8 cellular contexts compared by ENCODE assay signal in the genomic region with DNA sequence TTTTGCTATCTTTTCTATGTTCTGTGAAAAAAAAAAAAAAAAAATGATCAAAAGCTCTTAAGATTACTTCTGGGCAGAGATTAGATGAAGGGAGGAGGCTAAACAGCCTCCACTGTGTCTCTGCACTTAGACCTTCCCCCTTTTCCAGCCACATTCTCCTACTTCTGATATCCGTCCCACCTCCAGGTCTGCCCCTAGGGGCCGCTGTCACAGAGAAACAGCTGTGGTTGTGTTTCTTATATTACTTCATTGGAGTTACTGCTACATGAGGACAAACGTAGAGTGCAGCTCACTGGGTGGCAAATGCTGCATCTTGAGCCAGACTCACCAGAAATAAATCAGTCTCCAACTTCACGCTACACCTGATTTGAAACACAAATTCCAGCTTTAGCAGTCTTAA.
DNase-seq lines count a peak whose midpoint lies in the region; ATAC-seq and TF ChIP-seq lines count a peak whose summit lies in the region.

No MANE protein-coding gene starts in this region.

- no peaks in the 10 kb centered on the region for H3K36me3 Mint-ChIP-seq in effector memory CD8-positive, alpha-beta T cell (ENCODE audit: insufficient read depth)

- no peaks in the 10 kb centered on the region for H3K27me3 Mint-ChIP-seq in effector memory CD8-positive, alpha-beta T cell

- H3K27ac Mint-ChIP-seq in effector memory CD8-positive, alpha-beta T cell, result no peak overlapping the region

- DNase-seq in DMS 273 (lab: John Stamatoyannopoulos, UW; ENCODE audit: unreplicated experiment), result peak; percentile 60
- no peak for DNase-seq in DMS 273 treated with DMSO at 0.1 percent for 48 hours (lab: John Stamatoyannopoulos, UW)
- peak in 43 of 76 experiments; percentile 1 to 46 (median 12) for DNase-seq in HUDEP-2 (lab: John Stamatoyannopoulos, UW; ENCODE audit: unreplicated experiment in 76 of 76)
- DNase-seq in iPS-NIHi7 (ENCODE audit: extremely low spot score), result peak; percentile 83
- no peak for DNase-seq in effector memory CD8-positive, alpha-beta T cell
- DNase-seq in stimulated activated naive CD4-positive, alpha-beta T cell (lab: John Stamatoyannopoulos, UW), result no peak

- H3K4me1 Mint-ChIP-seq in effector memory CD8-positive, alpha-beta T cell (ENCODE audit: low read depth in 2 of 2), result no peaks in the 10 kb centered on the region

- H3K9me3 Mint-ChIP-seq in effector memory CD8-positive, alpha-beta T cell, result peaks cover 0 to 7% of the 10 kb centered on the region in 2 donors

- peak; percentile 87 for ATAC-seq in GM21447 (IDR thresholded peaks at IDR 0.05; ENCODE audit: unreplicated experiment)
- no peak for ATAC-seq in effector memory CD8-positive, alpha-beta T cell (replicated peaks)

- no peak overlapping the region for H3K4me3 Mint-ChIP-seq in effector memory CD8-positive, alpha-beta T cell

- no peak overlapping the region for H3K4me3 ChIP-seq in WI38 (ENCODE audit: low read depth, low read length)

- peak; percentile 48 for TF ChIP-seq CTCF in WI38 (IDR thresholded peaks at IDR 0.05; ENCODE audit: low read depth, low read length)

Comparison
In these comparisons a context has a peak if more than half of its experiments do, and no peak if none do; other contexts are left out.
1. DNase-seq: peak in DMS 273 (single experiment), HUDEP-2 (43 of 76) and iPS-NIHi7 (single experiment); none in DMS 273 treated with DMSO at 0.1 percent for 48 hours (single experiment), effector memory CD8-positive, alpha-beta T cell (0 of 3) and stimulated activated naive CD4-positive, alpha-beta T cell (0 of 6).